8 cellular contexts compared by ENCODE assay signal in genomic region chr5:89930591-89931383, GRCh38.
A peak's percentile ranks its signal among the peaks of the same experiment; 100 is the strongest.
DNase-seq lines count a peak whose midpoint lies in the region; ATAC-seq and TF ChIP-seq lines count a peak whose summit lies in the region.

No MANE protein-coding gene starts in this region.

- H3K9me3 Mint-ChIP-seq in Calu3 (ENCODE audit: low read depth, unreplicated experiment), result peaks cover 2% of the 10 kb centered on the region
- H3K9me3 Mint-ChIP-seq in immature natural killer cell, result peaks cover 0 to 1% (median 0%) of the 10 kb centered on the region in 6 donors
- no peaks in the 10 kb centered on the region for H3K9me3 Mint-ChIP-seq in type B pancreatic cell

- no peak for TF ChIP-seq CTCF in Calu3 (IDR thresholded peaks at IDR 0.05; ENCODE audit: unreplicated experiment)
- TF ChIP-seq CTCF in fibroblast of lung (conservative IDR thresholded peaks at IDR 0.05 in 1 of 2, IDR thresholded peaks at IDR 0.05 in 1 of 2; ENCODE audit: low read depth in 1 of 2, low read length in 2 of 2), result no peak
- no peak for TF ChIP-seq CTCF in type B pancreatic cell (conservative IDR thresholded peaks at IDR 0.05)

- no peak overlapping the region for H2AFZ ChIP-seq in fibroblast of lung (ENCODE audit: low read length)

- H3K9ac ChIP-seq in fibroblast of lung (ENCODE audit: insufficient read depth, low read length), result no peak overlapping the region

- no peaks in the 10 kb centered on the region for H3K4me1 ChIP-seq in fibroblast of lung (ENCODE audit: control insufficient read depth, extremely low read depth, insufficient read depth, low read length)

- no peak for DNase-seq in Calu3
- DNase-seq in fibroblast of lung (ENCODE audit: low read depth in 2 of 2), result peak; percentile 50 to 80
- DNase-seq in immature natural killer cell, result no peak
- DNase-seq in GF-D8 (lab: John Stamatoyannopoulos, UW), result no peak
- DNase-seq in type B pancreatic cell (ENCODE audit: extremely low spot score, unreplicated experiment), result no peak
- DNase-seq in HEK293T (ENCODE audit: extremely low spot score), result no peak

- peak overlapping the region; percentile 26 for H3K4me3 Mint-ChIP-seq in Calu3 (ENCODE audit: low read depth, unreplicated experiment)
- no peak overlapping the region for H3K4me3 Mint-ChIP-seq in immature natural killer cell
- no peak overlapping the region for H3K4me3 Mint-ChIP-seq in type B pancreatic cell

- POLR2A ChIA-PET in HEK293T (lab: Yijun Ruan, JAX), result no interaction called here

- CTCF ChIA-PET in Calu3 (lab: Charles Lee) (no interaction called here), HEK293T (lab: Yijun Ruan, JAX) (no interaction called here)

- peak overlapping the region; percentile 81 for H3K27ac Mint-ChIP-seq in Calu3 (ENCODE audit: unreplicated experiment)
- H3K27ac Mint-ChIP-seq in immature natural killer cell, result no peak overlapping the region
- no peak overlapping the region for H3K27ac Mint-ChIP-seq in type B pancreatic cell

- H3K27me3 Mint-ChIP-seq in Calu3 (ENCODE audit: unreplicated experiment) (no peaks in the 10 kb centered on the region), immature natural killer cell (ENCODE audit: low read depth in 3 of 3) (peaks cover 0 to 2% (median 0%) of the 10 kb centered on the region in 3 donors), type B pancreatic cell (no peaks in the 10 kb centered on the region)

- no peaks in the 10 kb centered on the region for H3K9me3 ChIP-seq in fibroblast of lung (ENCODE audit: control insufficient read depth, insufficient read depth, low read depth, low read length)

- no peak for TF ChIP-seq RAD21 in Ishikawa (IDR thresholded peaks at IDR 0.05; ENCODE audit: low read depth)

- no peak overlapping the region for H3K4me3 ChIP-seq in fibroblast of lung (replicated peaks in 1 of 4; ENCODE audit: control extremely low read depth in 1 of 4, insufficient read depth in 1 of 4, low read depth in 3 of 4, low read length in 4 of 4)

- H3K4me1 Mint-ChIP-seq in Calu3 (ENCODE audit: low read depth, unreplicated experiment) (peaks cover 39% of the 10 kb centered on the region), immature natural killer cell (no peaks in the 10 kb centered on the region), type B pancreatic cell (ENCODE audit: unreplicated experiment) (no peaks in the 10 kb centered on the region)

- H3K79me2 ChIP-seq in fibroblast of lung (ENCODE audit: control insufficient read depth, insufficient read depth, low read length), result no peaks in the 10 kb centered on the region

- H4K20me1 ChIP-seq in fibroblast of lung (ENCODE audit: control insufficient read depth, extremely low read depth, insufficient read depth, low read length), result no peaks in the 10 kb centered on the region

- no peaks in the 10 kb centered on the region for H3K36me3 ChIP-seq in fibroblast of lung (ENCODE audit: control insufficient read depth, insufficient read depth, low read length)

- H3K36me3 Mint-ChIP-seq in Calu3 (ENCODE audit: insufficient read depth, unreplicated experiment) (no peaks in the 10 kb centered on the region), immature natural killer cell (no peaks in the 10 kb centered on the region), type B pancreatic cell (no peaks in the 10 kb centered on the region)

- intact Hi-C loops in Calu3 (cut with micrococcal nuclease; ENCODE audit: unreplicated experiment), result loop anchor here (5.0 kb wide), 2 partner anchors 92 to 337 kb away; no protein-coding TSS in a partner anchor

- no peaks in the 10 kb centered on the region for H3K27me3 ChIP-seq in fibroblast of lung (ENCODE audit: control insufficient read depth, insufficient read depth, low read length)

- no TSS peak for BruUV-seq in Calu3 (replicated peaks; lab: Mats Ljungman, UMichigan)

- ATAC-seq in GM21717 (IDR thresholded peaks at IDR 0.05; ENCODE audit: unreplicated experiment), result peak; percentile 83

- TF ChIP-seq EP300 in Ishikawa (IDR thresholded peaks at IDR 0.05; ENCODE audit: borderline replicate concordance), result peak; percentile 66; the same call in 1 of the 2 replicates

- H3K27ac ChIP-seq in fibroblast of lung (ENCODE audit: insufficient read depth, low read length), result no peak overlapping the region

- peak overlapping the region; percentile 32 for H3K4me2 ChIP-seq in fibroblast of lung (ENCODE audit: extremely low read depth, insufficient read depth, low read length)

TF ChIP-seq in Ishikawa, 13 proteins besides CTCF, POLR2A, EP300 and RAD21:
- no peak for TF ChIP-seq YY1 (IDR thresholded peaks at IDR 0.05; ENCODE audit: low read depth)
- TF ChIP-seq TCF12 (IDR thresholded peaks at IDR 0.05; ENCODE audit: low read depth), result peak; percentile 30; the same call in 1 of the 2 replicates
- TF ChIP-seq TEAD4 (IDR thresholded peaks at IDR 0.05), result peak; percentile 60; the same call in 1 of the 2 replicates
- TF ChIP-seq TAF1 (IDR thresholded peaks at IDR 0.05; ENCODE audit: low read depth), result no peak

TF ChIP-seq in HEK293T, 16 proteins besides CTCF, POLR2A, EP300 and RAD21:
- TF ChIP-seq FOXM1 (IDR thresholded peaks at IDR 0.05; ENCODE audit: borderline replicate concordance) (no peak), CTBP1 (IDR thresholded peaks at IDR 0.05; ENCODE audit: borderline replicate concordance) (no peak), ARNT (IDR thresholded peaks at IDR 0.05) (no peak), L3MBTL2 (conservative IDR thresholded peaks at IDR 0.05) (no peak), TARDBP (IDR thresholded peaks at IDR 0.05) (no peak), ELF4 (IDR thresholded peaks at IDR 0.05) (no peak), BHLHE40 (IDR thresholded peaks at IDR 0.05; ENCODE audit: borderline replicate concordance) (no peak), SP1 (IDR thresholded peaks at IDR 0.05) (no peak), FOXK2 (IDR thresholded peaks at IDR 0.05) (no peak), ZNF384 (IDR thresholded peaks at IDR 0.05) (no peak), SUZ12 (IDR thresholded peaks at IDR 0.05) (no peak)

Comparison
In these comparisons a context has a peak if more than half of its experiments do, and no peak if none do; other contexts are left out.
1. DNase-seq: peak in fibroblast of lung (2 of 2); none in Calu3 (single experiment), immature natural killer cell (0 of 3), GF-D8 (single experiment), type B pancreatic cell (single experiment) and HEK293T (single experiment).